In the genomic region with DNA sequence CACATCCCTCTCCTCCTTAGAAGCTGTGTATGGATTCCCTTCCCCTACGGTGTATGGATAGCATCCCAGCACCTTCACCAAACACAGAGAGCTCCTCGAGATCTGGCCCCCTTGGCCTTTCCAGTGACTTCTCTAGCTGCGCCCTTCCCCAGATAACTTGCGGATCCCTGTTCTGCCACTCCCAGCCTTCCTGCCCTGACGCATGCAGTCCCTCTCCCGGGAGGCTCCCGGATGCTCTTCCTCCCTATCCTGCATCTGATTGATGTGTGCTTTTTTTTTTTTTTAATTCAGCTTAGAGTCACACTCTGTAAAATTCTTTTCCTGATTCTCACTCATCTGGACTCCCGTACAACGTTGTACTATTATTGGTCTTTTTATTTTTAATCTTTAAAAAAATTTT, we compare ENCODE assay signal across 2 cellular contexts.
TF ChIP-seq lines count a peak whose summit lies in the region.

No MANE protein-coding gene starts in this region.

TF ChIP-seq in HepG2, 621 proteins besides CTCF, POLR2A, EP300 and RAD21:
- TF ChIP-seq, protein P1, sequence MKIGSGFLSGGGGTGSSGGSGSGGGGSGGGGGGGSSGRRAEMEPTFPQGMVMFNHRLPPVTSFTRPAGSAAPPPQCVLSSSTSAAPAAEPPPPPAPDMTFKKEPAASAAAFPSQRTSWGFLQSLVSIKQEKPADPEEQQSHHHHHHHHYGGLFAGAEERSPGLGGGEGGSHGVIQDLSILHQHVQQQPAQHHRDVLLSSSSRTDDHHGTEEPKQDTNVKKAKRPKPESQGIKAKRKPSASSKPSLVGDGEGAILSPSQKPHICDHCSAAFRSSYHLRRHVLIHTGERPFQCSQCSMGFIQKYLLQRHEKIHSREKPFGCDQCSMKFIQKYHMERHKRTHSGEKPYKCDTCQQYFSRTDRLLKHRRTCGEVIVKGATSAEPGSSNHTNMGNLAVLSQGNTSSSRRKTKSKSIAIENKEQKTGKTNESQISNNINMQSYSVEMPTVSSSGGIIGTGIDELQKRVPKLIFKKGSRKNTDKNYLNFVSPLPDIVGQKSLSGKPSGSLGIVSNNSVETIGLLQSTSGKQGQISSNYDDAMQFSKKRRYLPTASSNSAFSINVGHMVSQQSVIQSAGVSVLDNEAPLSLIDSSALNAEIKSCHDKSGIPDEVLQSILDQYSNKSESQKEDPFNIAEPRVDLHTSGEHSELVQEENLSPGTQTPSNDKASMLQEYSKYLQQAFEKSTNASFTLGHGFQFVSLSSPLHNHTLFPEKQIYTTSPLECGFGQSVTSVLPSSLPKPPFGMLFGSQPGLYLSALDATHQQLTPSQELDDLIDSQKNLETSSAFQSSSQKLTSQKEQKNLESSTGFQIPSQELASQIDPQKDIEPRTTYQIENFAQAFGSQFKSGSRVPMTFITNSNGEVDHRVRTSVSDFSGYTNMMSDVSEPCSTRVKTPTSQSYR (CRISPR knock-in tag; IDR thresholded peaks at IDR 0.05; ENCODE audit: borderline replicate concordance) = no peak
- TF ChIP-seq NCOA2 (CRISPR knock-in tag; IDR thresholded peaks at IDR 0.05) (no peak), ZFYVE20 (CRISPR knock-in tag; IDR thresholded peaks at IDR 0.05; ENCODE audit: borderline replicate concordance, low read depth) (no peak), NFKBIZ (CRISPR knock-in tag; IDR thresholded peaks at IDR 0.05) (no peak), ZBTB8A (CRISPR knock-in tag; IDR thresholded peaks at IDR 0.05; ENCODE audit: borderline replicate concordance, low read depth) (no peak)

TF ChIP-seq in H1, 55 proteins besides CTCF, POLR2A, EP300 and RAD21:
- no peak for TF ChIP-seq EGR1 (IDR thresholded peaks at IDR 0.05; ENCODE audit: borderline replicate concordance, low read depth, low read length)
- no peak for TF ChIP-seq SAP30 (IDR thresholded peaks at IDR 0.05; ENCODE audit: insufficient read depth, insufficient replicate concordance, low read length)
- no peak for TF ChIP-seq JUND (IDR thresholded peaks at IDR 0.05; ENCODE audit: low read length)
- TF ChIP-seq SIRT6 (IDR thresholded peaks at IDR 0.05; ENCODE audit: low read length) = no peak
- no peak for TF ChIP-seq YY1 (IDR thresholded peaks at IDR 0.05; ENCODE audit: low read depth, low read length)
- no peak for TF ChIP-seq SP4 (IDR thresholded peaks at IDR 0.05; ENCODE audit: low read length)
- no peak for TF ChIP-seq NANOG (IDR thresholded peaks at IDR 0.05; ENCODE audit: insufficient read depth, low read depth, low read length, poor library complexity, severe bottlenecking)
